In the genomic region with DNA sequence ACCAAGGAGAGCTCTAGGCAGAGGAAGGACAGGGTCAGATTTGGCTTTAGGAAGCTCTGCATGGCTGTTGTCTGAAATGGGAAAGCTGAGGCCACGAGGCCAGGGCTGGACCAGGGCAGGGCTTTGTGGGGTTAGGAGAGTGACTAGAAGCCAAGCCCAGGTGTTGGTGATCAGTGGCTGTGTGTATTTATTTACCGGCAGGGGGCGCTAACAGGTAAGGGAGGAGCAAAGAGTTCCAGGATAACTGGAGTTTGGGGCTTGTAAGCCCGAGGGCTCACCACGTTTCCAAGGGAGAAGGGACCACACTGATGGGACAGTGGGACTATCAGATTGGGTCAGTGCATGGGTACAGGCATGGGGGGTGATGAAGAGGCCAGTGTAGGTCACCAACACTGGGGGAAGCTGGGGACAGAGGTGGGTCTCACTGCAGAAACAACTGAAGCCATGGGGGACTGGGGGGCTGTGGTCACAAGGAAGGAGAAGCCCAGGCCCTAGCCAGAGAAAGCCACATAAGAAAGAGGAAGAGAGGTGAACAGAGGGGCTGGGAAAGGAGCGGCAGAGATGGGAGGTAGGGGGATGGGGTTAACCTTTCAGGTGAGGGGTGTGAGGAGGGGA, we compare ENCODE assay signal across 1 cellular context.
TF ChIP-seq lines count a peak whose summit lies in the region.

No MANE protein-coding gene starts in this region.

TF ChIP-seq in GM23338, 12 proteins besides CTCF, POLR2A, EP300 and RAD21:
- TF ChIP-seq, protein P1, sequence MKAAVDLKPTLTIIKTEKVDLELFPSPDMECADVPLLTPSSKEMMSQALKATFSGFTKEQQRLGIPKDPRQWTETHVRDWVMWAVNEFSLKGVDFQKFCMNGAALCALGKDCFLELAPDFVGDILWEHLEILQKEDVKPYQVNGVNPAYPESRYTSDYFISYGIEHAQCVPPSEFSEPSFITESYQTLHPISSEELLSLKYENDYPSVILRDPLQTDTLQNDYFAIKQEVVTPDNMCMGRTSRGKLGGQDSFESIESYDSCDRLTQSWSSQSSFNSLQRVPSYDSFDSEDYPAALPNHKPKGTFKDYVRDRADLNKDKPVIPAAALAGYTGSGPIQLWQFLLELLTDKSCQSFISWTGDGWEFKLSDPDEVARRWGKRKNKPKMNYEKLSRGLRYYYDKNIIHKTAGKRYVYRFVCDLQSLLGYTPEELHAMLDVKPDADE (IDR thresholded peaks at IDR 0.05) = no peak
- no peak for TF ChIP-seq STAT1 (IDR thresholded peaks at IDR 0.05; ENCODE audit: unreplicated experiment)
- TF ChIP-seq EZH2 (IDR thresholded peaks at IDR 0.05; ENCODE audit: low read depth, unreplicated experiment) = no peak
- TF ChIP-seq NANOG (IDR thresholded peaks at IDR 0.05; ENCODE audit: borderline replicate concordance) = no peak
- TF ChIP-seq POLR2AphosphoS5 (IDR thresholded peaks at IDR 0.05; ENCODE audit: low read depth) = no peak
- no peak for TF ChIP-seq ZNF114 (CRISPR knock-in tag; IDR thresholded peaks at IDR 0.05)
- TF ChIP-seq ZNF462 (CRISPR knock-in tag; IDR thresholded peaks at IDR 0.05) = no peak
- TF ChIP-seq ZNF331 (CRISPR knock-in tag; IDR thresholded peaks at IDR 0.05; ENCODE audit: low read depth) = no peak
- TF ChIP-seq EZH2phosphoT487 (IDR thresholded peaks at IDR 0.05; ENCODE audit: unreplicated experiment) = no peak
- TF ChIP-seq REST (IDR thresholded peaks at IDR 0.05; ENCODE audit: unreplicated experiment) = no peak
- no peak for TF ChIP-seq CREB1 (CRISPR knock-in tag; IDR thresholded peaks at IDR 0.05; ENCODE audit: low read depth)
- TF ChIP-seq JUNB (IDR thresholded peaks at IDR 0.05; ENCODE audit: unreplicated experiment) = no peak
